In genomic region chr11:95494856-95495255, GRCh38 we compare ENCODE assay signal across 7 cellular contexts.
"Had no signal": no experiment of that assay in that cellular context is flagged by ENCODE, and none has a peak within 500 bp of the region (broad histone marks: within the 10 kb centered on the region; RNA-seq: fewer than 3 reads in every experiment).

No MANE protein-coding gene starts in this region.

- H3K4me3 ChIP-seq: GM23338 had no signal

- H3K4me3 Mint-ChIP-seq: GM23338, H9 had no signal

- DNase-seq: H9, HCEC 1CT, IMR-90 had no signal

- ATAC-seq: GM23338 had no signal

- H3K27ac Mint-ChIP-seq: GM23338, H9 had no signal

- FAIRE-seq: H1, H54, HTR-8/SVneo had no signal
